8 cellular contexts compared by ENCODE assay signal in the genomic region with DNA sequence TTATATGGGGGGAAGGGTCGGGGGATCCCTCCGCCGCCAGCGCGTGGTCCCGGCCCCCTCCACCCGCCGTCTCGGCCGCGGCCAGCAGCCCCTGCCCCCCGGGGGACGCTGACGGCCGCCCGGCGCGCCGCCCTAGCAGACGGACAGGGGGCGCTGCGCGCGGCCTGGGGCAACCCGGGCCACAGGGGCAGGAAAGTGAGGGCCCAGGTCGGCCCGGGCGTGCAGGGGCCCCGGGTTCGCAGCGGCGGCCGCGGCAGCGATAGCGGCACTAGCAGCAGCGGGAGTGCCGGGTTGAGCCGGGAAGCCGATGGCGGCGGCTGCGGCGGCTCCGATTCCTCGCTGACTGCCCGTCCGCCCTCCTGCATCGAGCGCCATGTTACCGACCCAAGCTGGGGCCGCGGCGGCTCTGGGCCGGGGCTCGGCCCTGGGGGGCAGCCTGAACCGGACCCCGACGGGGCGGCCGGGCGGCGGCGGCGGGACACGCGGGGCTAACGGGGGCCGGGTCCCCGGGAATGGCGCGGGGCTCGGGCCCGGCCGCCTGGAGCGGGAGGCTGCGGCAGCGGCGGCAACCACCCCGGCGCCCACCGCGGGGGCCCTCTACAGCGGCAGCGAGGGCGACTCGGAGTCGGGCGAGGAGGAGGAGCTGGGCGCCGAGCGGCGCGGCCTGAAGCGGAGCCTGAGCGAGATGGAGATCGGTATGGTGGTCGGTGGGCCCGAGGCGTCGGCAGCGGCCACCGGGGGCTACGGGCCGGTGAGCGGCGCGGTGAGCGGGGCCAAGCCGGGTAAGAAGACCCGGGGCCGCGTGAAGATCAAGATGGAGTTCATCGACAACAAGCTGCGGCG. TPM values are rescaled to one million over a fixed set of nuclear protein-coding genes. Genes with fewer than 3 reads are reported as not detected.
DNase-seq lines count a peak whose midpoint lies in the region; ATAC-seq and TF ChIP-seq lines count a peak whose summit lies in the region.

No MANE protein-coding gene starts in this region.

- peak overlapping the region; percentile 50 for H2AFZ ChIP-seq in GM23248

- H3K36me3 Mint-ChIP-seq in activated naive CD8-positive, alpha-beta T cell treated with anti-CD3 and anti-CD28 coated beads for 36 hours = peaks cover 22% of the 10 kb centered on the region

- peak overlapping the region; percentile 79 for H3K4me2 ChIP-seq in GM23248 (ENCODE audit: unreplicated experiment)

- in situ Hi-C loops in GM13976 (cut with MboI; ENCODE audit: low sequenced_read_pairs, unreplicated experiment) = no loop called here
- in situ Hi-C loops in GM23248 (cut with MboI) = no loop called here

- ATAC-seq in HG02970 (IDR thresholded peaks at IDR 0.05; ENCODE audit: low FRiP score, unreplicated experiment) = no peak

- peak overlapping the region; percentile 93 for H3K27ac Mint-ChIP-seq in activated naive CD8-positive, alpha-beta T cell treated with anti-CD3 and anti-CD28 coated beads for 36 hours

- no peaks in the 10 kb centered on the region for H3K9me2 ChIP-seq in GM23248 (ENCODE audit: insufficient read depth)

- H3K9ac ChIP-seq in GM23248 = peak overlapping the region; percentile 91

- peak; percentile 79 for TF ChIP-seq CTCF in GM13976 (IDR thresholded peaks at IDR 0.05; ENCODE audit: borderline replicate concordance, control extremely low read depth, extremely low read depth, insufficient read depth, missing control alignments)

- no peaks in the 10 kb centered on the region for H3K27me3 ChIP-seq in GM23248 (replicated peaks; ENCODE audit: insufficient read depth)

- no peak for DNase-seq in GM13976 (ENCODE audit: low spot score)
- peak; percentile 62 for DNase-seq in GM23248
- DNase-seq in M059J (ENCODE audit: low read depth) = peak; percentile 18
- peak; percentile 55 for DNase-seq in activated naive CD8-positive, alpha-beta T cell treated with anti-CD3 and anti-CD28 coated beads for 36 hours
- DNase-seq in stimulated activated CD4-positive, alpha-beta T cell treated with anti-CD3 and anti-CD28 coated beads, Interleukin-2, amount 100 ng/mL, for 24 hours = peak; percentile 41 to 50
- no peak for DNase-seq in HT-29 (ENCODE audit: low spot score)

- H3K36me3 ChIP-seq in GM23248 (ENCODE audit: low read depth) = peaks cover 9% of the 10 kb centered on the region

- H3K9me3 Mint-ChIP-seq in activated naive CD8-positive, alpha-beta T cell treated with anti-CD3 and anti-CD28 coated beads for 36 hours = no peaks in the 10 kb centered on the region

- H3F3A ChIP-seq in GM23248 (ENCODE audit: insufficient read depth) = peaks cover 31% of the 10 kb centered on the region

- peaks cover 8% of the 10 kb centered on the region for H3K27me3 Mint-ChIP-seq in activated naive CD8-positive, alpha-beta T cell treated with anti-CD3 and anti-CD28 coated beads for 36 hours

- peak overlapping the region; percentile 92 for H3K27ac ChIP-seq in GM23248

- no peaks in the 10 kb centered on the region for H3K9me3 ChIP-seq in GM23248 (ENCODE audit: low read depth)

- H3K4me3 Mint-ChIP-seq in activated naive CD8-positive, alpha-beta T cell treated with anti-CD3 and anti-CD28 coated beads for 36 hours = peak overlapping the region; percentile 98

- H4K20me1 ChIP-seq in GM23248 (ENCODE audit: insufficient read depth) = no peaks in the 10 kb centered on the region

- 1 to 2% methylated on average over 61 to 104 of the region's 116 CpGs for WGBS in GM23248 (ENCODE audit: low coverage in 1 of 2, low lambda C conversion rate in 2 of 2, missing lambda C conversion rate in 2 of 2), 2 experiments

- peaks cover 12% of the 10 kb centered on the region for H3K4me1 ChIP-seq in GM23248 (ENCODE audit: insufficient read depth)

- H3K4me1 Mint-ChIP-seq in activated naive CD8-positive, alpha-beta T cell treated with anti-CD3 and anti-CD28 coated beads for 36 hours = peaks cover 36% of the 10 kb centered on the region

- H3K79me2 ChIP-seq in GM23248 (ENCODE audit: insufficient read depth) = peaks cover 40% of the 10 kb centered on the region

- H3K4me3 ChIP-seq in GM23248 (peak overlapping the region; percentile 80), iPS-11a (ENCODE audit: low read depth, low read length) (peak overlapping the region; percentile 91)

RNA-seq across cellular contexts. Expression of a gene that starts 0.4 kb away (rescaled TPM):
- 23.5 and 29.6 TPM in 2 replicates for total RNA-seq in GM23248 (2014; rRNA removed; shearing (Covaris generic))
- polyA plus RNA-seq in GM23248 (2016; fragmentation: Nextera tagmentation; extraction: Ambion mirVana) = 3.3 TPM in 2 replicates
- total RNA-seq in M059J (2014; rRNA removed; shearing (Covaris generic)) = 15.6 and 26.5 TPM in 2 replicates
- 10 to 100 TPM; 49.1 to 49.9 TPM for total RNA-seq in activated naive CD8-positive, alpha-beta T cell treated with anti-CD3 and anti-CD28 coated beads for 36 hours
- 49.2 and 57.4 TPM in 2 replicates for total RNA-seq in HT-29 (2014; rRNA removed; shearing (Covaris generic))

RNA-seq across cellular contexts. Expression of a gene that starts 10.5 kb away (rescaled TPM):
- 15.0 and 26.1 TPM in 2 replicates for total RNA-seq in GM23248 (2014; rRNA removed; shearing (Covaris generic))
- polyA plus RNA-seq in GM23248 (2016; fragmentation: Nextera tagmentation; extraction: Ambion mirVana) = 8.5 and 8.6 TPM in 2 replicates
- total RNA-seq in M059J (2014; rRNA removed; shearing (Covaris generic)) = 14.1 and 21.9 TPM in 2 replicates
- 10 to 100 TPM; 31.3 to 31.5 TPM for total RNA-seq in activated naive CD8-positive, alpha-beta T cell treated with anti-CD3 and anti-CD28 coated beads for 36 hours
- total RNA-seq in HT-29 (2014; rRNA removed; shearing (Covaris generic)) = 13.5 and 17.2 TPM in 2 replicates

RNA-seq across cellular contexts. Expression of a gene that starts 57.8 kb away (rescaled TPM):
- 61.2 and 94.8 TPM in 2 replicates for total RNA-seq in GM23248 (2014; rRNA removed; shearing (Covaris generic))
- 90.2 and 93.6 TPM in 2 replicates for polyA plus RNA-seq in GM23248 (2016; fragmentation: Nextera tagmentation; extraction: Ambion mirVana)
- total RNA-seq in M059J (2014; rRNA removed; shearing (Covaris generic)) = 19.3 and 24.3 TPM in 2 replicates
- 10 to 100 TPM; 55.8 to 56.1 TPM for total RNA-seq in activated naive CD8-positive, alpha-beta T cell treated with anti-CD3 and anti-CD28 coated beads for 36 hours
- total RNA-seq in HT-29 (2014; rRNA removed; shearing (Covaris generic)) = 125 and 130 TPM in 2 replicates

Comparison
In these comparisons a context has a peak if more than half of its experiments do, and no peak if none do; other contexts are left out.
1. DNase-seq: peak in GM23248 (single experiment), M059J (single experiment), activated naive CD8-positive, alpha-beta T cell treated with anti-CD3 and anti-CD28 coated beads for 36 hours (single experiment) and stimulated activated CD4-positive, alpha-beta T cell treated with anti-CD3 and anti-CD28 coated beads, Interleukin-2, amount 100 ng/mL, for 24 hours (2 of 2); none in GM13976 (single experiment) and HT-29 (single experiment).